ENCODE assay signal across 10 cellular contexts in genomic region chr1:115139381-115139780, GRCh38. TPM values are rescaled to one million over a fixed set of nuclear protein-coding genes. Genes with fewer than 3 reads are reported as not detected.
A peak's percentile ranks its signal among the peaks of the same experiment; 100 is the strongest.
DNase-seq lines count a peak whose midpoint lies in the region; ATAC-seq, FAIRE-seq and TF ChIP-seq lines count a peak whose summit lies in the region.
"Had no signal": no experiment of that assay in that cellular context is flagged by ENCODE, and none has a peak within 500 bp of the region (broad histone marks: within the 10 kb centered on the region; RNA-seq: fewer than 3 reads in every experiment).

No MANE protein-coding gene starts in this region.

- 0 out of 2 replicates have a peak overlapping the region, but pooled peaks have one; percentile 26 for H2BK5ac ChIP-seq in H1 (ENCODE audit: low read depth, low read length)
- H2BK5ac ChIP-seq in trophoblast cell (ENCODE audit: low read depth, low read length, poor library complexity): peak overlapping the region; percentile 7

- H3K27me3 ChIP-seq in DOHH2 (ENCODE audit: control insufficient read depth, low read length) (no peaks in the 10 kb centered on the region), Loucy (ENCODE audit: insufficient read depth, low read length, poor library complexity, severe bottlenecking) (no peaks in the 10 kb centered on the region), H1 (replicated peaks in 1 of 4; ENCODE audit: control insufficient read depth in 3 of 4, extremely low read depth in 1 of 4, insufficient read depth in 3 of 4, low read length in 3 of 4) (no peaks in the 10 kb centered on the region), trophoblast cell (ENCODE audit: insufficient read depth, low read length) (no peaks in the 10 kb centered on the region)
- H3K27me3 ChIP-seq: brain microvascular endothelial cell, neutrophil, uterus had no signal

- no peaks in the 10 kb centered on the region; the same call in 1 of the 2 replicates for H3K23me2 ChIP-seq in H1 (ENCODE audit: low read depth, low read length)

- no peak overlapping the region for H4K5ac ChIP-seq in H1 (ENCODE audit: insufficient read length, low read depth, low read length)

- no peak overlapping the region for H3K18ac ChIP-seq in H1 (ENCODE audit: extremely low read depth, low read length)
- no peak overlapping the region for H3K18ac ChIP-seq in trophoblast cell (ENCODE audit: low read length)

- 78% methylated on average over 9 of the region's 9 CpGs; no CpG with 5 or more reads in 1 of the 2 experiments for WGBS in H1 (ENCODE audit: extremely low coverage in 1 of 2, insufficient coverage in 1 of 2, insufficient read length in 1 of 2, insufficient replicate concordance in 2 of 2, low coverage in 1 of 2, low lambda C conversion rate in 2 of 2, missing lambda C conversion rate in 1 of 2), 2 experiments
- no CpG with 5 or more reads among the region's 9 CpGs for WGBS in trophoblast cell (ENCODE audit: extremely low coverage, insufficient coverage, insufficient read length)

- H3K14ac ChIP-seq in H1 (ENCODE audit: insufficient read length) (no peak overlapping the region), trophoblast cell (ENCODE audit: low read length) (peak overlapping the region; percentile 33)

- H3K79me2 ChIP-seq in DOHH2 (ENCODE audit: control insufficient read depth, low read length) (no peaks in the 10 kb centered on the region), Loucy (ENCODE audit: insufficient read depth, low read length) (no peaks in the 10 kb centered on the region), H1 (ENCODE audit: control insufficient read depth in 1 of 2, insufficient read depth in 2 of 2, low read length in 2 of 2) (no peaks in the 10 kb centered on the region), trophoblast cell (ENCODE audit: control insufficient read depth, insufficient read depth, low read length, poor library complexity) (no peaks in the 10 kb centered on the region)

- POLR2A ChIA-PET in H1 (lab: Charles Lee; ENCODE audit: partially characterized antibody): no interaction called here

- no peak for FAIRE-seq in H1 (lab: Jason Lieb, UNC)

- H3K56ac ChIP-seq in H1 (replicated peaks; ENCODE audit: insufficient read length, low read depth, low read length): no peak overlapping the region

- H4K8ac ChIP-seq in H1 (ENCODE audit: extremely low read depth, insufficient read depth, low read length) (no peak overlapping the region), trophoblast cell (ENCODE audit: low read depth, low read length) (peak overlapping the region; percentile 47)

- H3K4me2 ChIP-seq in DOHH2 (ENCODE audit: low read length) (peak overlapping the region; percentile 28; the same call in 1 of the 2 replicates), Loucy (ENCODE audit: low read depth, low read length, poor library complexity, severe bottlenecking) (peak overlapping the region; percentile 57), H1 (ENCODE audit: insufficient read depth in 1 of 2, low read depth in 2 of 2, low read length in 2 of 2) (no peak overlapping the region), trophoblast cell (ENCODE audit: low read length) (no peak overlapping the region)

- H3K9me3 ChIP-seq in DOHH2 (ENCODE audit: control insufficient read depth, insufficient read depth, low read length) (no peaks in the 10 kb centered on the region), Loucy (ENCODE audit: insufficient read depth, low read depth, low read length) (no peaks in the 10 kb centered on the region), H1 (ENCODE audit: insufficient read depth in 2 of 2, low read depth in 1 of 2, low read length in 1 of 2) (no peaks in the 10 kb centered on the region), trophoblast cell (ENCODE audit: insufficient read depth, low read depth, low read length) (no peaks in the 10 kb centered on the region)
- H3K9me3 ChIP-seq: neutrophil, uterus had no signal

- H3F3A ChIP-seq in DOHH2 (ENCODE audit: control insufficient read depth, insufficient read depth): no peaks in the 10 kb centered on the region
- no peaks in the 10 kb centered on the region for H3F3A ChIP-seq in Loucy (ENCODE audit: low read depth)

- H3K9ac ChIP-seq in Loucy (ENCODE audit: low read depth, low read length, poor library complexity, severe bottlenecking): no peak overlapping the region
- no peak overlapping the region for H3K9ac ChIP-seq in H1 (replicated peaks in 1 of 4; ENCODE audit: extremely low read depth in 1 of 4, low read depth in 3 of 4, low read length in 3 of 4)
- no peak overlapping the region for H3K9ac ChIP-seq in trophoblast cell (ENCODE audit: low read length)

- TF ChIP-seq CTCF in DOHH2 (IDR thresholded peaks at IDR 0.05; ENCODE audit: low read depth, low read length, poor library complexity, severe bottlenecking) (no peak), Loucy (conservative IDR thresholded peaks at IDR 0.05; ENCODE audit: low read length) (no peak), H1 (IDR thresholded peaks at IDR 0.05; ENCODE audit: control extremely low read depth in 1 of 3, insufficient read depth in 1 of 3, low read depth in 1 of 3, low read length in 3 of 3) (no peak)

- no peaks in the 10 kb centered on the region for H3K36me3 ChIP-seq in DOHH2 (ENCODE audit: control insufficient read depth, low read length)
- no peaks in the 10 kb centered on the region for H3K36me3 ChIP-seq in Loucy (ENCODE audit: insufficient read depth, low read length)
- H3K36me3 ChIP-seq in H1 (ENCODE audit: control insufficient read depth in 2 of 4, insufficient read depth in 4 of 4, low read length in 3 of 4): no peaks in the 10 kb centered on the region
- no peaks in the 10 kb centered on the region for H3K36me3 ChIP-seq in trophoblast cell (ENCODE audit: control insufficient read depth in 1 of 2, insufficient read depth in 2 of 2, low read length in 2 of 2)
- H3K36me3 ChIP-seq: brain microvascular endothelial cell, neutrophil, uterus had no signal

- DNase-seq in H1 (ENCODE audit: low read depth in 1 of 2, low spot score in 2 of 2): no peak
- no peak for DNase-seq in trophoblast cell
- no peak for DNase-seq in NCI-H2196 (lab: John Stamatoyannopoulos, UW; ENCODE audit: unreplicated experiment)
- DNase-seq in inferior parietal cortex (ENCODE audit: extremely low spot score): no peak

- H2BK20ac ChIP-seq in H1 (ENCODE audit: low read length): no peak overlapping the region

- H4K20me1 ChIP-seq in DOHH2 (ENCODE audit: control insufficient read depth, insufficient read depth, low read depth, low read length) (no peaks in the 10 kb centered on the region), Loucy (ENCODE audit: insufficient read depth, low read length, poor library complexity, severe bottlenecking) (no peaks in the 10 kb centered on the region), H1 (replicated peaks in 1 of 2; ENCODE audit: control insufficient read depth in 1 of 2, insufficient read depth in 2 of 2, low read length in 2 of 2) (no peaks in the 10 kb centered on the region)

- TF ChIP-seq RAD21 in H1 (IDR thresholded peaks at IDR 0.05 in 1 of 2, conservative IDR thresholded peaks at IDR 0.05 in 1 of 2; ENCODE audit: low read depth in 2 of 2, low read length in 2 of 2): no peak

- H3K4ac ChIP-seq in H1 (replicated peaks; ENCODE audit: insufficient read length, low read depth, low read length): no peak overlapping the region
- H3K4ac ChIP-seq in trophoblast cell (ENCODE audit: low read depth, low read length): no peak overlapping the region

- H2BK120ac ChIP-seq in H1 (replicated peaks; ENCODE audit: low read depth, low read length) (peak overlapping the region; percentile 18), trophoblast cell (ENCODE audit: insufficient read depth, low read length, poor library complexity) (peak overlapping the region; percentile 45)

- H2BK12ac ChIP-seq in H1 (ENCODE audit: low read depth, low read length) (peak overlapping the region; percentile 89; the same call in 1 of the 2 replicates), trophoblast cell (ENCODE audit: low read length) (peak overlapping the region; percentile 53)

- no peak for TF ChIP-seq EP300 in H1 (IDR thresholded peaks at IDR 0.05; ENCODE audit: borderline replicate concordance in 1 of 2, low read depth in 2 of 2, low read length in 2 of 2)

- no peak for TF ChIP-seq POLR2A in H1 (IDR thresholded peaks at IDR 0.05; ENCODE audit: control extremely low read depth in 1 of 2, low read depth in 2 of 2, low read length in 2 of 2)

- ATAC-seq in HG03460 (IDR thresholded peaks at IDR 0.05; ENCODE audit: unreplicated experiment): no peak

- H4K12ac ChIP-seq in trophoblast cell (ENCODE audit: low read depth, low read length): no peak overlapping the region

- H3K4me3 ChIP-seq in DOHH2 (ENCODE audit: low read length): 0 out of 2 replicates have a peak overlapping the region, but pooled peaks have one; percentile 12
- H3K4me3 ChIP-seq in Loucy (ENCODE audit: low read length, poor library complexity, severe bottlenecking): peak overlapping the region; percentile 28
- H3K4me3 ChIP-seq in H1 (ENCODE audit: extremely low read depth in 1 of 4, insufficient read depth in 2 of 4, low read depth in 3 of 4, low read length in 4 of 4): no peak overlapping the region
- no peak overlapping the region for H3K4me3 ChIP-seq in trophoblast cell (ENCODE audit: low read depth, low read length)
- H3K4me3 ChIP-seq: uterus had no signal

- no peak overlapping the region for H2AK5ac ChIP-seq in H1 (ENCODE audit: low read depth, low read length)
- peak overlapping the region; percentile 66 for H2AK5ac ChIP-seq in trophoblast cell (ENCODE audit: low read length)

- peak overlapping the region; percentile 94 for H2AFZ ChIP-seq in Loucy (ENCODE audit: low read length)
- H2AFZ ChIP-seq in H1 (ENCODE audit: low read length): peak overlapping the region; percentile 97
- peak overlapping the region; percentile 1 for H2AFZ ChIP-seq in trophoblast cell (ENCODE audit: insufficient read depth, low read length, poor library complexity)

- H4K91ac ChIP-seq in H1 (replicated peaks; ENCODE audit: insufficient read length, low read length) (peak overlapping the region; percentile 42), trophoblast cell (ENCODE audit: low read depth, low read length) (peak overlapping the region; percentile 73)

- H3K27ac ChIP-seq in DOHH2 (ENCODE audit: low read depth, low read length) (no peak overlapping the region), H1 (ENCODE audit: low read depth, low read length) (no peak overlapping the region), trophoblast cell (ENCODE audit: low read depth, low read length) (no peak overlapping the region)
- H3K27ac ChIP-seq: brain microvascular endothelial cell, neutrophil had no signal

- H3K23ac ChIP-seq in H1 (ENCODE audit: insufficient read length): no peak overlapping the region
- H3K23ac ChIP-seq in trophoblast cell (ENCODE audit: low read length): no peak overlapping the region

- no peaks in the 10 kb centered on the region for H3K79me1 ChIP-seq in H1 (ENCODE audit: low read depth, low read length)
- peaks cover 18% of the 10 kb centered on the region for H3K79me1 ChIP-seq in trophoblast cell (ENCODE audit: low read length)

- H3K9me2 ChIP-seq in DOHH2 (replicated peaks; ENCODE audit: control insufficient read depth, low read length): no peaks in the 10 kb centered on the region
- no peaks in the 10 kb centered on the region for H3K9me2 ChIP-seq in Loucy (replicated peaks; ENCODE audit: low read depth, low read length)

- H2BK15ac ChIP-seq in H1 (ENCODE audit: low read length): peak overlapping the region; percentile 83; the same call in 1 of the 2 replicates

- CTCF ChIA-PET in H1 (lab: Charles Lee; ENCODE audit: partially characterized antibody): interaction anchor here (0.5 to 8.7 kb wide), 30 partner anchors 12 to 632 kb away, joined by 3 to 125 read pairs (median 4); no protein-coding TSS in a partner anchor

- no peaks in the 10 kb centered on the region for H3K4me1 ChIP-seq in DOHH2 (ENCODE audit: control insufficient read depth, low read length)
- H3K4me1 ChIP-seq in Loucy (ENCODE audit: insufficient read depth, low read length, poor library complexity, severe bottlenecking): peaks cover 28% of the 10 kb centered on the region
- peaks cover 0 to 2% (median 0%) of the 10 kb centered on the region in 4 experiments; a peak in 2 of 7 replicates for H3K4me1 ChIP-seq in H1 (replicated peaks in 1 of 4; ENCODE audit: control insufficient read depth in 3 of 4, insufficient read depth in 4 of 4, low read length in 3 of 4)
- peaks cover 10 to 15% of the 10 kb centered on the region in 2 experiments for H3K4me1 ChIP-seq in trophoblast cell (ENCODE audit: control insufficient read depth in 1 of 2, insufficient read depth in 2 of 2, low read length in 2 of 2)

RNA-seq across cellular contexts. Expression of gene TSPAN2, which starts 50.1 kb away (rescaled TPM):
- 13.0 and 14.2 TPM in 2 replicates for total RNA-seq in H1 (2021; fragmentation: NEBNext Ultra II Directional; extraction: Animal tissue kit (Norgen Biotek cat#: 25700))
- 7.4 and 9.5 TPM in 2 replicates for polyA plus RNA-seq in H1 (2011; rRNA removed)
- 9.8 TPM for polyA plus RNA-seq in H1 (2011; cell fraction: cytosol; rRNA removed)
- 7.4 TPM for polyA plus RNA-seq in H1 (2011; cell fraction: nucleus; rRNA removed)
- 10.9 to 16.1 TPM (median 14.7 TPM) in 4 replicates for polyA plus RNA-seq in H1 (2012, experiment 1 of 2)
- 0.64 TPM for polyA plus RNA-seq in H1 (2012, experiment 2 of 2)
- polyA plus RNA-seq in H1 (2013, experiment 1 of 2): 10.9 TPM
- 11.1 TPM for polyA plus RNA-seq in H1 (2013, experiment 2 of 2)
- 6.3 and 13.5 TPM in 2 replicates for polyA minus RNA-seq in H1 (2011; rRNA and poly(A)+ RNA removed)
- 3.7 TPM for polyA minus RNA-seq in H1 (2011; cell fraction: cytosol; rRNA and poly(A)+ RNA removed)
- polyA minus RNA-seq in H1 (2011; cell fraction: nucleus; rRNA and poly(A)+ RNA removed): 14.7 TPM
- polyA plus RNA-seq in trophoblast cell (2013): 18.9 and 20.8 TPM in 2 replicates

Comparison
In these comparisons a context has a peak if more than half of its experiments do, and no peak if none do; other contexts are left out.
1. H3K4me2 ChIP-seq: peak in DOHH2 (single experiment) and Loucy (single experiment); none in H1 (0 of 2) and trophoblast cell (single experiment).
2. H3K4me3 ChIP-seq: peak in DOHH2 (single experiment) and Loucy (single experiment); none in H1 (0 of 4) and trophoblast cell (single experiment).
3. H2AFZ ChIP-seq: peak in every context shown above with its lines; median percentile 97 in H1; 94 in Loucy; 1 in trophoblast cell.